30 cellular contexts compared by ENCODE assay signal in genomic region chr3:179067291-179067690, GRCh38.
"Had no signal": no experiment of that assay in that cellular context is flagged by ENCODE, and none has a peak within 500 bp of the region (broad histone marks: within the 10 kb centered on the region; RNA-seq: fewer than 3 reads in every experiment).

No MANE protein-coding gene starts in this region.

- H3K27ac Mint-ChIP-seq: activated CD4-positive, alpha-beta memory T cell treated with anti-CD3 and anti-CD28 coated beads, Interleukin-2, amount 10 ng/mL, durations not matched to agents 7 days and 5 days; activated CD4-positive, alpha-beta T cell treated with anti-CD3 and anti-CD28 coated beads, Interleukin-2, amount 10 ng/mL, durations not matched to agents 24 days and 14 days; activated naive CD4-positive, alpha-beta T cell treated with anti-CD3 and anti-CD28 coated beads, Interleukin-2, amount 10 ng/mL, durations not matched to agents 7 days and 5 days; activated T-cell treated with anti-CD3 and anti-CD28 coated beads, Interleukin-2, amount 50 U/mL, for 24 hours; natural killer cell treated with Interleukin-12 subunit alpha and Interleukin-12 subunit beta and Interleukin-15 and Interleukin-18, amount 100 ng/mL, for 72 hours; stimulated activated effector memory CD8-positive, alpha-beta T cell treated with anti-CD3 and anti-CD28 coated beads, Interleukin-12 subunit alpha, Interleukin-12 subunit beta, amount 100 ng/mL, for 72 hours; stimulated activated naive CD8-positive, alpha-beta T cell treated with anti-CD3 and anti-CD28 coated beads, Interleukin-15, Interleukin-2, amounts not matched to agents 100 ng/mL and 50 ng/mL, for 24 hours; T-helper 1 cell treated with Interleukin-12 subunit alpha and Interleukin-12 subunit beta and Interleukin-4 antibody, amounts not matched to agents 30 μg/mL and 1 μg/mL, for 36 hours had no signal

- H3K27me3 ChIP-seq: colonic mucosa, dorsolateral prefrontal cortex, hepatocyte, neutrophil, ovary, upper lobe of left lung, vagina had no signal

- H3K27me3 Mint-ChIP-seq: activated CD4-positive, alpha-beta memory T cell treated with anti-CD3 and anti-CD28 coated beads, Interleukin-2, amount 10 ng/mL, durations not matched to agents 7 days and 5 days; activated CD4-positive, alpha-beta T cell treated with anti-CD3 and anti-CD28 coated beads, Interleukin-2, amount 10 ng/mL, durations not matched to agents 24 days and 14 days; activated naive CD4-positive, alpha-beta T cell treated with anti-CD3 and anti-CD28 coated beads, Interleukin-2, amount 10 ng/mL, durations not matched to agents 7 days and 5 days; activated T-cell treated with anti-CD3 and anti-CD28 coated beads, Interleukin-2, amount 50 U/mL, for 24 hours; natural killer cell treated with Interleukin-12 subunit alpha and Interleukin-12 subunit beta and Interleukin-15 and Interleukin-18, amount 100 ng/mL, for 72 hours; progenitor cell of endocrine pancreas; stimulated activated naive CD8-positive, alpha-beta T cell treated with anti-CD3 and anti-CD28 coated beads, Interleukin-15, Interleukin-2, amounts not matched to agents 100 ng/mL and 50 ng/mL, for 24 hours had no signal

- H3K4me2 ChIP-seq: hepatocyte had no signal

- H3K4me3 Mint-ChIP-seq: activated CD4-positive, alpha-beta memory T cell treated with anti-CD3 and anti-CD28 coated beads, Interleukin-2, amount 10 ng/mL, durations not matched to agents 7 days and 5 days; activated CD4-positive, alpha-beta T cell treated with anti-CD3 and anti-CD28 coated beads, Interleukin-2, amount 10 ng/mL, durations not matched to agents 24 days and 14 days; activated naive CD4-positive, alpha-beta T cell treated with anti-CD3 and anti-CD28 coated beads, Interleukin-2, amount 10 ng/mL, durations not matched to agents 7 days and 5 days; activated T-cell treated with anti-CD3 and anti-CD28 coated beads, Interleukin-2, amount 50 U/mL, for 24 hours; natural killer cell treated with Interleukin-12 subunit alpha and Interleukin-12 subunit beta and Interleukin-15 and Interleukin-18, amount 100 ng/mL, for 72 hours; stimulated activated effector memory CD8-positive, alpha-beta T cell treated with anti-CD3 and anti-CD28 coated beads, Interleukin-12 subunit alpha, Interleukin-12 subunit beta, amount 100 ng/mL, for 72 hours; stimulated activated naive CD8-positive, alpha-beta T cell treated with anti-CD3 and anti-CD28 coated beads, Interleukin-15, Interleukin-2, amounts not matched to agents 100 ng/mL and 50 ng/mL, for 24 hours; T-helper 1 cell treated with Interleukin-12 subunit alpha and Interleukin-12 subunit beta and Interleukin-4 antibody, amounts not matched to agents 30 μg/mL and 1 μg/mL, for 36 hours had no signal

- H2AFZ ChIP-seq: hepatocyte had no signal

- H3K9me3 Mint-ChIP-seq: activated CD4-positive, alpha-beta memory T cell treated with anti-CD3 and anti-CD28 coated beads, Interleukin-2, amount 10 ng/mL, durations not matched to agents 7 days and 5 days; activated CD4-positive, alpha-beta T cell treated with anti-CD3 and anti-CD28 coated beads, Interleukin-2, amount 10 ng/mL, durations not matched to agents 24 days and 14 days; activated naive CD4-positive, alpha-beta T cell treated with anti-CD3 and anti-CD28 coated beads, Interleukin-2, amount 10 ng/mL, durations not matched to agents 7 days and 5 days; activated T-cell treated with anti-CD3 and anti-CD28 coated beads, Interleukin-2, amount 50 U/mL, for 24 hours; natural killer cell treated with Interleukin-12 subunit alpha and Interleukin-12 subunit beta and Interleukin-15 and Interleukin-18, amount 100 ng/mL, for 72 hours; stimulated activated effector memory CD8-positive, alpha-beta T cell treated with anti-CD3 and anti-CD28 coated beads, Interleukin-12 subunit alpha, Interleukin-12 subunit beta, amount 100 ng/mL, for 72 hours; stimulated activated naive CD8-positive, alpha-beta T cell treated with anti-CD3 and anti-CD28 coated beads, Interleukin-15, Interleukin-2, amounts not matched to agents 100 ng/mL and 50 ng/mL, for 24 hours; T-helper 1 cell treated with Interleukin-12 subunit alpha and Interleukin-12 subunit beta and Interleukin-4 antibody, amounts not matched to agents 30 μg/mL and 1 μg/mL, for 36 hours had no signal

- H3K9me3 ChIP-seq: colonic mucosa, mucosa of descending colon, neutrophil, ovary, thoracic aorta, upper lobe of left lung, vagina had no signal

- H3K27ac ChIP-seq: colonic mucosa, dorsolateral prefrontal cortex, hepatocyte, neutrophil, ovary, skin epidermis, thoracic aorta, upper lobe of left lung, vagina, WERI-Rb-1 had no signal

- H3K4me3 ChIP-seq: colonic mucosa, dorsolateral prefrontal cortex, hepatocyte, mucosa of descending colon, ovary, skin epidermis, thoracic aorta, upper lobe of left lung, vagina had no signal

- DNase-seq: activated CD4-positive, alpha-beta memory T cell treated with anti-CD3 and anti-CD28 coated beads, Interleukin-2, amount 10 ng/mL, durations not matched to agents 7 days and 5 days; activated CD4-positive, alpha-beta T cell treated with anti-CD3 and anti-CD28 coated beads, Interleukin-2, amount 10 ng/mL, durations not matched to agents 24 days and 14 days; activated CD4-positive, CD25-positive, alpha-beta regulatory T cell treated with anti-CD3 and anti-CD28 coated beads, Interleukin-2, amount 50 U/mL, for 72 hours; activated CD8-positive, alpha-beta memory T cell treated with anti-CD3 and anti-CD28 coated beads, Interleukin-2, amount 50 U/mL, for 48 hours; activated gamma-delta T cell; activated naive CD4-positive, alpha-beta T cell treated with anti-CD3 and anti-CD28 coated beads, Interleukin-2, amount 10 ng/mL, durations not matched to agents 7 days and 5 days; activated T-cell treated with anti-CD3 and anti-CD28 coated beads, Interleukin-2, amount 50 U/mL, for 24 hours; colonic mucosa; dorsolateral prefrontal cortex; effector memory CD4-positive, alpha-beta T cell; glutamatergic neuron; left cardiac atrium; mesendoderm; mucosa of descending colon; ovary; stimulated activated CD4-positive, alpha-beta T cell treated with anti-CD3 and anti-CD28 coated beads, Interleukin-4, amount 100 ng/mL, for 24 hours; T1000; upper lobe of left lung; WERI-Rb-1 had no signal

- ATAC-seq: left cardiac atrium; mucosa of descending colon; natural killer cell treated with Interleukin-12 subunit alpha and Interleukin-12 subunit beta and Interleukin-15 and Interleukin-18, amount 100 ng/mL, for 72 hours; sciatic nerve; stimulated activated effector memory CD8-positive, alpha-beta T cell treated with anti-CD3 and anti-CD28 coated beads, Interleukin-12 subunit alpha, Interleukin-12 subunit beta, amount 100 ng/mL, for 72 hours had no signal

- H3K36me3 ChIP-seq: colonic mucosa, ovary, thoracic aorta had no signal
